In the genomic region with DNA sequence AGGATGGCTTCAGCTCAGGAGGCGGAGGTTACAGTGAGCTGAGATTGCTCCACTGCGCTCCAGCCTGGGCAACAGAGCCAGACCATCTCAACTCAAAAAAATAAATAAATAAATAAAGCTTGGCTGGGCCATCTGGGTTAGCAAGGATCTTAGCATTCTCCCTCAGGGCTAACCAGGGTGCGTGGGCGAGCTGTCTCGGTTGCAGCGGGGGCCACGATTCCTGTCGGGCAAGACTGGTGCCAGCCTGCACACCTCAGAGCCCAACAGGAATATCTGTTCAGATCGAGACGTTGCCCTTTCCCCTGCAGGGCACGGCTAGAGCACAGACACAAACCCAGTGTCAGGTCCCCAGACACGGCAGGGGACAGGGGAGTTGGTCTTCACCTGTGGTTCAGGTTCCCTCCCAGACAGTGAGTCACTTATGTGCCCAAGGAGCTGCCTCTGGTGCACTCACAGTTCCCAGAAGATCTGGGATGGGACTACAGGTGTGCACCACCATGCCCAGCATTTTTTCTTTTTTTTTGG, we compare ENCODE assay signal across 16 cellular contexts.
"Had no signal": no experiment of that assay in that cellular context is flagged by ENCODE, and none has a peak within 500 bp of the region (broad histone marks: within the 10 kb centered on the region; RNA-seq: fewer than 3 reads in every experiment).

No MANE protein-coding gene starts in this region.

- H3K27me3 Mint-ChIP-seq: activated naive CD4-positive, alpha-beta T cell treated with anti-CD3 and anti-CD28 coated beads, Interleukin-2, amount 50 U/mL, for 24 hours; stimulated activated naive CD8-positive, alpha-beta T cell treated with anti-CD3 and anti-CD28 coated beads, Interleukin-15, amount 100 ng/mL, for 72 hours had no signal

- H3K27ac Mint-ChIP-seq: activated naive CD4-positive, alpha-beta T cell treated with anti-CD3 and anti-CD28 coated beads, Interleukin-2, amount 50 U/mL, for 24 hours; activated T-cell treated with anti-CD3 and anti-CD28 coated beads, Interleukin-2, amount 50 U/mL, for 72 hours; natural killer cell; stimulated activated naive CD8-positive, alpha-beta T cell treated with anti-CD3 and anti-CD28 coated beads, Interleukin-15, amount 100 ng/mL, for 72 hours; T-helper 1 cell treated with Interleukin-12 subunit alpha and Interleukin-12 subunit beta and Interleukin-4 antibody, amounts not matched to agents 30 μg/mL and 1 μg/mL, for 36 hours had no signal

- H3K4me3 Mint-ChIP-seq: activated naive CD4-positive, alpha-beta T cell treated with anti-CD3 and anti-CD28 coated beads, Interleukin-2, amount 50 U/mL, for 24 hours; activated T-cell treated with anti-CD3 and anti-CD28 coated beads, Interleukin-2, amount 50 U/mL, for 72 hours; natural killer cell; stimulated activated naive CD8-positive, alpha-beta T cell treated with anti-CD3 and anti-CD28 coated beads, Interleukin-15, amount 100 ng/mL, for 72 hours; T-helper 1 cell treated with Interleukin-12 subunit alpha and Interleukin-12 subunit beta and Interleukin-4 antibody, amounts not matched to agents 30 μg/mL and 1 μg/mL, for 36 hours had no signal

- H3K36me3 Mint-ChIP-seq: activated naive CD4-positive, alpha-beta T cell treated with anti-CD3 and anti-CD28 coated beads, Interleukin-2, amount 50 U/mL, for 24 hours; natural killer cell had no signal

- H3K4me3 ChIP-seq: ascending aorta, coronary artery, testis, upper lobe of right lung had no signal

- H3K27ac ChIP-seq: ascending aorta, testis, upper lobe of right lung, VCaP had no signal

- H3K9me3 Mint-ChIP-seq: activated naive CD4-positive, alpha-beta T cell treated with anti-CD3 and anti-CD28 coated beads, Interleukin-2, amount 50 U/mL, for 24 hours; activated T-cell treated with anti-CD3 and anti-CD28 coated beads, Interleukin-2, amount 50 U/mL, for 72 hours; natural killer cell; stimulated activated naive CD8-positive, alpha-beta T cell treated with anti-CD3 and anti-CD28 coated beads, Interleukin-15, amount 100 ng/mL, for 72 hours; T-helper 1 cell treated with Interleukin-12 subunit alpha and Interleukin-12 subunit beta and Interleukin-4 antibody, amounts not matched to agents 30 μg/mL and 1 μg/mL, for 36 hours had no signal

- H3K27me3 ChIP-seq: ascending aorta, testis, upper lobe of right lung had no signal

- H3K36me3 ChIP-seq: ascending aorta, upper lobe of right lung had no signal

- DNase-seq: activated CD4-positive, alpha-beta T cell treated with anti-CD3 and anti-CD28 coated beads, Interleukin-2, amount 50 U/mL, for 1 hour; activated CD4-positive, CD25-positive, alpha-beta regulatory T cell treated with anti-CD3 and anti-CD28 coated beads, Interleukin-2, amount 50 U/mL, for 72 hours; activated CD8-positive, alpha-beta memory T cell treated with anti-CD3 and anti-CD28 coated beads, Interleukin-2, amount 50 U/mL, for 4 hours; activated effector memory CD4-positive, alpha-beta T cell treated with anti-CD3 and anti-CD28 coated beads, Interleukin-2, amount 50 U/mL, for 16 hours; activated T-cell treated with anti-CD3 and anti-CD28 coated beads, Interleukin-2, amount 50 U/mL, for 72 hours; mesendoderm; natural killer cell; posterior cingulate gyrus; stimulated activated naive CD8-positive, alpha-beta T cell treated with anti-CD3 and anti-CD28 coated beads, Interleukin-15, amount 100 ng/mL, for 72 hours; testis; upper lobe of right lung had no signal

- H3K4me1 Mint-ChIP-seq: activated naive CD4-positive, alpha-beta T cell treated with anti-CD3 and anti-CD28 coated beads, Interleukin-2, amount 50 U/mL, for 24 hours; natural killer cell; stimulated activated naive CD8-positive, alpha-beta T cell treated with anti-CD3 and anti-CD28 coated beads, Interleukin-15, amount 100 ng/mL, for 72 hours had no signal

- H3K9me3 ChIP-seq: ascending aorta, testis, upper lobe of right lung had no signal

- ATAC-seq: activated T-cell treated with anti-CD3 and anti-CD28 coated beads, Interleukin-2, amount 50 U/mL, for 72 hours; natural killer cell; stimulated activated naive CD8-positive, alpha-beta T cell treated with anti-CD3 and anti-CD28 coated beads, Interleukin-15, amount 100 ng/mL, for 72 hours; upper lobe of right lung had no signal
